In genomic region chr10:101856626-101857025, GRCh38 we compare ENCODE assay signal across 29 cellular contexts. TPM values are rescaled to one million over a fixed set of nuclear protein-coding genes. Genes with fewer than 3 reads are reported as not detected.
DNase-seq lines count a peak whose midpoint lies in the region; ATAC-seq, FAIRE-seq and TF ChIP-seq lines count a peak whose summit lies in the region.
"Had no signal": no experiment of that assay in that cellular context is flagged by ENCODE, and none has a peak within 500 bp of the region (broad histone marks: within the 10 kb centered on the region; RNA-seq: fewer than 3 reads in every experiment).

No MANE protein-coding gene starts in this region.

- H3K9me3 Mint-ChIP-seq in activated naive CD8-positive, alpha-beta T cell treated with anti-CD3 and anti-CD28 coated beads for 36 hours = peaks cover 9% of the 10 kb centered on the region
- peaks cover 7 to 15% of the 10 kb centered on the region in 2 donors for H3K9me3 Mint-ChIP-seq in stimulated activated naive B cell treated with anti-CD40 and anti-IgM and Interleukin-4, amounts not matched to agents 10 μg/mL and 1 μg/mL and 100 μg/mL, for 72 hours

- H3K4me1 Mint-ChIP-seq in activated naive CD8-positive, alpha-beta T cell treated with anti-CD3 and anti-CD28 coated beads for 36 hours = peaks cover 5% of the 10 kb centered on the region
- H3K4me1 Mint-ChIP-seq in stimulated activated naive B cell treated with anti-CD40 and anti-IgM and Interleukin-4, amounts not matched to agents 10 μg/mL and 1 μg/mL and 100 μg/mL, for 72 hours = peaks cover 0 to 8% of the 10 kb centered on the region in 2 donors
- H3K4me1 Mint-ChIP-seq: GM23338 had no signal

- FAIRE-seq in bronchial epithelial cell (lab: Jason Lieb, UNC) = no peak
- FAIRE-seq: D721Med had no signal

- TF ChIP-seq CTCF in bronchial epithelial cell (IDR thresholded peaks at IDR 0.05; ENCODE audit: insufficient read depth, low read length, severe bottlenecking) = no peak

- H3K36me3 ChIP-seq in bronchial epithelial cell (ENCODE audit: control insufficient read depth, insufficient read depth, low read length) = peaks cover under 1% of the 10 kb centered on the region
- H3K36me3 ChIP-seq: neutrophil, prostate gland, uterus had no signal

- no peaks in the 10 kb centered on the region for H3K27me3 ChIP-seq in bronchial epithelial cell (ENCODE audit: control insufficient read depth, insufficient read depth, low read length)
- H3K27me3 ChIP-seq: heart left ventricle, neutrophil, suprapubic skin, uterus had no signal

- DNase-seq in AG08395 (ENCODE audit: low spot score) = peak; percentile 50
- DNase-seq in HCEC 1CT = peak; percentile 59
- DNase-seq in bronchial epithelial cell (ENCODE audit: low read depth) = peak; percentile 60
- DNase-seq in iris pigment epithelial cell (ENCODE audit: low read depth) = peak; percentile 84
- DNase-seq in NCI-H446 (lab: John Stamatoyannopoulos, UW) = no peak
- no peak for DNase-seq in activated naive CD8-positive, alpha-beta T cell treated with anti-CD3 and anti-CD28 coated beads for 36 hours
- DNase-seq in stimulated activated naive B cell treated with anti-CD40 and anti-IgM and Interleukin-4, amounts not matched to agents 10 μg/mL and 1 μg/mL and 100 μg/mL, for 72 hours = no peak
- DNase-seq: activated CD4-positive, alpha-beta T cell treated with anti-CD3 and anti-CD28 coated beads for 1 hour; activated CD8-positive, alpha-beta T cell treated with anti-CD3 and anti-CD28 coated beads, Interleukin-2, amount 10 ng/mL, durations not matched to agents 7 days and 5 days; activated gamma-delta T cell treated with Interleukin-2 at 50 U/mL for 16 hours; activated T-cell treated with anti-CD3 and anti-CD28 coated beads for 4 hours; CD4-positive, CD25-positive, alpha-beta regulatory T cell; cortex of kidney; heart left ventricle; KG1; MV-4-11; NCI-H2171 treated with DMSO at 0.1 percent for 48 hours; NCI-H526; stimulated activated CD4-positive, alpha-beta T cell treated with anti-CD3 and anti-CD28 coated beads, Interleukin-2, amount 100 ng/mL, for 24 hours; T-helper 1 cell; uterus had no signal

- no peak for ATAC-seq in GM21526 (IDR thresholded peaks at IDR 0.05; ENCODE audit: low FRiP score, unreplicated experiment)
- no peak for ATAC-seq in stimulated activated naive B cell treated with anti-CD40 and anti-IgM and Interleukin-4, amounts not matched to agents 10 μg/mL and 1 μg/mL and 100 μg/mL, for 72 hours (replicated peaks)
- ATAC-seq: activated CD8-positive, alpha-beta T cell treated with anti-CD3 and anti-CD28 coated beads, Interleukin-2, amount 10 ng/mL, durations not matched to agents 7 days and 5 days; GM23338; heart left ventricle; Panc1 had no signal

- H3K4me3 Mint-ChIP-seq in activated naive CD8-positive, alpha-beta T cell treated with anti-CD3 and anti-CD28 coated beads for 36 hours = no peak overlapping the region
- no peak overlapping the region for H3K4me3 Mint-ChIP-seq in stimulated activated naive B cell treated with anti-CD40 and anti-IgM and Interleukin-4, amounts not matched to agents 10 μg/mL and 1 μg/mL and 100 μg/mL, for 72 hours
- H3K4me3 Mint-ChIP-seq: activated CD8-positive, alpha-beta T cell treated with anti-CD3 and anti-CD28 coated beads, Interleukin-2, amount 10 ng/mL, durations not matched to agents 7 days and 5 days; CD4-positive, CD25-positive, alpha-beta regulatory T cell; GM23338 had no signal

- H3K27me3 Mint-ChIP-seq in activated naive CD8-positive, alpha-beta T cell treated with anti-CD3 and anti-CD28 coated beads for 36 hours = no peaks in the 10 kb centered on the region
- H3K27me3 Mint-ChIP-seq in stimulated activated naive B cell treated with anti-CD40 and anti-IgM and Interleukin-4, amounts not matched to agents 10 μg/mL and 1 μg/mL and 100 μg/mL, for 72 hours = no peaks in the 10 kb centered on the region
- H3K27me3 Mint-ChIP-seq: CD4-positive, CD25-positive, alpha-beta regulatory T cell had no signal

- H3K36me3 Mint-ChIP-seq in activated naive CD8-positive, alpha-beta T cell treated with anti-CD3 and anti-CD28 coated beads for 36 hours = peaks cover 28% of the 10 kb centered on the region
- peaks cover 24 to 40% of the 10 kb centered on the region in 2 donors for H3K36me3 Mint-ChIP-seq in stimulated activated naive B cell treated with anti-CD40 and anti-IgM and Interleukin-4, amounts not matched to agents 10 μg/mL and 1 μg/mL and 100 μg/mL, for 72 hours

- H3K4me3 ChIP-seq in bronchial epithelial cell (ENCODE audit: low read depth, low read length) = no peak overlapping the region
- H3K4me3 ChIP-seq: GM23338, heart left ventricle, prostate gland, smooth muscle cell, suprapubic skin, uterus had no signal

- no peak overlapping the region for H3K27ac Mint-ChIP-seq in activated naive CD8-positive, alpha-beta T cell treated with anti-CD3 and anti-CD28 coated beads for 36 hours
- H3K27ac Mint-ChIP-seq in stimulated activated naive B cell treated with anti-CD40 and anti-IgM and Interleukin-4, amounts not matched to agents 10 μg/mL and 1 μg/mL and 100 μg/mL, for 72 hours = no peak overlapping the region
- H3K27ac Mint-ChIP-seq: activated CD8-positive, alpha-beta T cell treated with anti-CD3 and anti-CD28 coated beads, Interleukin-2, amount 10 ng/mL, durations not matched to agents 7 days and 5 days; GM23338 had no signal

RNA-seq across cellular contexts. Expression of gene KCNIP2, which starts 13.0 kb away (rescaled TPM):
- total RNA-seq in bronchial epithelial cell = 0.51 TPM in 1 of 2 replicates, not detected in the other
- total RNA-seq in activated naive CD8-positive, alpha-beta T cell treated with anti-CD3 and anti-CD28 coated beads for 36 hours = 1 to 10 TPM; 1.1 to 1.7 TPM

RNA-seq across cellular contexts. Expression of gene OGA, which starts 38.4 kb away (rescaled TPM):
- total RNA-seq in bronchial epithelial cell = 96.4 and 176 TPM in 2 replicates
- total RNA-seq in activated naive CD8-positive, alpha-beta T cell treated with anti-CD3 and anti-CD28 coated beads for 36 hours = 100 to 1,000 TPM in 1 of 2 experiments, 10 to 100 TPM in 1; 92.2 to 100 TPM

Comparison
In these comparisons a context has a peak if more than half of its experiments do, and no peak if none do; other contexts are left out.
1. DNase-seq: peak in AG08395 (single experiment), HCEC 1CT (single experiment), bronchial epithelial cell (single experiment) and iris pigment epithelial cell (single experiment); none in NCI-H446 (0 of 2), activated naive CD8-positive, alpha-beta T cell treated with anti-CD3 and anti-CD28 coated beads for 36 hours (single experiment) and stimulated activated naive B cell treated with anti-CD40 and anti-IgM and Interleukin-4, amounts not matched to agents 10 μg/mL and 1 μg/mL and 100 μg/mL, for 72 hours (single experiment).